In the genomic region with DNA sequence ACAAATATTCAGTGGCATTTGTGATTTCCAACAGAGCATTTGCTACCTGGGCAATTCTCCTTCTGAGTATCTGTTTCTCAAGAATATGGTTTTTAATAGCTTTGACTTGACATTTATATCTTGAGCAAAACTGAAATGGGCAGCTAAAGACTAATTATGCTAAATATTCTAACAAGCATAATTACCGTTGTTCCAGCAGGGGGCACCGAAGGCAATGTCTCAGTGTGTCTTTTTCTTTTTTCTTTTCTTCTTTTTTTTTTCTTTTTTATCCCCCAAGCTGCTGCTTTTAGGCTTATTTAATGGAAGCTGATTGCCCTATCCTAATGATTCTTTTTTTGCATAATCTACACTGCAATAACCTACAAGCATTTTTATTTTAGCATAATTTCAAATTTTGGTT, we compare ENCODE assay signal across 9 cellular contexts.
DNase-seq lines count a peak whose midpoint lies in the region; ATAC-seq and TF ChIP-seq lines count a peak whose summit lies in the region.
"Had no signal": no experiment of that assay in that cellular context is flagged by ENCODE, and none has a peak within 500 bp of the region (broad histone marks: within the 10 kb centered on the region; RNA-seq: fewer than 3 reads in every experiment).

No MANE protein-coding gene starts in this region.

- DNase-seq in left cardiac atrium (peak; percentile 31), Right ventricle myocardium superior (no peak), NCI-H1694 treated with DMSO at 0.1 percent for 48 hours (lab: John Stamatoyannopoulos, UW) (peak; percentile 44), astrocyte of the spinal cord (ENCODE audit: low read depth, low spot score) (peak; percentile 26), mesothelial cell of epicardium (ENCODE audit: low spot score in 2 of 2, unreplicated experiment in 2 of 2) (no peak), UCSD-AML1 (lab: John Stamatoyannopoulos, UW; ENCODE audit: unreplicated experiment) (no peak)

- no peaks in the 10 kb centered on the region for H3K9me3 Mint-ChIP-seq in mesothelial cell of epicardium
- H3K9me3 Mint-ChIP-seq: central memory CD8-positive, alpha-beta T cell had no signal

- H3K27me3 Mint-ChIP-seq in mesothelial cell of epicardium (ENCODE audit: low read depth), result no peaks in the 10 kb centered on the region

- peaks cover 11% of the 10 kb centered on the region for H3K4me1 Mint-ChIP-seq in mesothelial cell of epicardium
- H3K4me1 Mint-ChIP-seq: central memory CD8-positive, alpha-beta T cell had no signal

- ATAC-seq in left cardiac atrium, result no peak
- ATAC-seq in Right ventricle myocardium superior (ENCODE audit: poor library complexity), result no peak
- ATAC-seq in GM21529 (IDR thresholded peaks at IDR 0.05; ENCODE audit: unreplicated experiment), result no peak
- ATAC-seq in GM18909 (IDR thresholded peaks at IDR 0.05; ENCODE audit: poor library complexity, unreplicated experiment), result no peak

- no peak overlapping the region for H3K27ac Mint-ChIP-seq in mesothelial cell of epicardium

- H3K36me3 Mint-ChIP-seq in mesothelial cell of epicardium, result no peaks in the 10 kb centered on the region

- no peak overlapping the region for H3K4me3 Mint-ChIP-seq in mesothelial cell of epicardium
- H3K4me3 Mint-ChIP-seq: central memory CD8-positive, alpha-beta T cell had no signal

- peak; percentile 66 for TF ChIP-seq CTCF in astrocyte of the spinal cord (IDR thresholded peaks at IDR 0.05; ENCODE audit: low read depth, low read length)
- TF ChIP-seq CTCF in mesothelial cell of epicardium (IDR thresholded peaks at IDR 0.05; ENCODE audit: unreplicated experiment), result peak; percentile 62

- in situ Hi-C loops in astrocyte of the spinal cord (cut with HindIII; ENCODE audit: low sequenced_read_pairs), result no loop called here

- intact Hi-C loops in left cardiac atrium (cut with DNase I) (no loop called here), Right ventricle myocardium superior (cut with DNase I) (no loop called here)

- H3K4me3 ChIP-seq in astrocyte of the spinal cord (ENCODE audit: low read depth, low read length), result no peak overlapping the region

Comparison
In these comparisons a context has a peak if more than half of its experiments do, and no peak if none do; other contexts are left out.
1. DNase-seq: peak in left cardiac atrium (single experiment), NCI-H1694 treated with DMSO at 0.1 percent for 48 hours (single experiment) and astrocyte of the spinal cord (single experiment); none in Right ventricle myocardium superior (single experiment), mesothelial cell of epicardium (0 of 2) and UCSD-AML1 (single experiment).